Comparison of ENCODE assay signal across 13 cellular contexts in the genomic region with DNA sequence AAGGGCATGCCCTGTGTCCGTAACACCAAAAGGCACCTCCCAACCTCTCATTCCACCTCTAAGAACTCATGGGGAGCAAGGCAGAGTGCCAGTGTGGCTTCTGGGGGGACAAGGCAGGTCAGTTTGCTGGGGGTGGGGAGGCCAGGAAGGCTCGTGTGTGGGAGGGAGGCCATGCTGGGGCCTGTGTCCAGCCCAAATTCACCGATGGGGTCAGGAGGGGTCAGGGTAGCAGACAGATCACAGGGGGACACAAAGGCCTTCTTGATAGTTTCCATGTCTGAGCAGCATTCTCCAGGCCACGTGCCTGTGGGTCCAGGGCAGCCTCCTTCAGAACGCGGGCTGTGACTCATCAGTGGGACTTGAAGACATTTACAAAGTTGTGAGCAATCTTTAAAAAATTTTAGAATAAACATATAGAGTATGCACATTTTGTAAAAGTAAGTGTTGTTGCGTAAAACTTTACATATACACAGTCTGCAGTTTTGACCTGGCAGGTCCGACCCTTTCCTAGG. TPM values are rescaled to one million over a fixed set of nuclear protein-coding genes. Genes with fewer than 3 reads are reported as not detected.
DNase-seq lines count a peak whose midpoint lies in the region; ATAC-seq and TF ChIP-seq lines count a peak whose summit lies in the region.
"Had no signal": no experiment of that assay in that cellular context is flagged by ENCODE, and none has a peak within 500 bp of the region (broad histone marks: within the 10 kb centered on the region; RNA-seq: fewer than 3 reads in every experiment).

No MANE protein-coding gene starts in this region.

- CTCF ChIA-PET in activated CD8-positive, alpha-beta T cell treated with anti-CD3 and anti-CD28 coated beads, Interleukin-2, amount 10 ng/mL, durations not matched to agents 7 days and 5 days (lab: Charles Lee) = no interaction called here

- no peaks in the 10 kb centered on the region for H3K27me3 ChIP-seq in right atrium auricular region
- H3K27me3 ChIP-seq in heart right ventricle = peaks cover 0 to 16% (median 3%) of the 10 kb centered on the region in 7 donors

- 68% methylated on average over 8 of the region's 8 CpGs for WGBS in heart right ventricle, 2 donors

- H3K9me3 ChIP-seq in right atrium auricular region (no peaks in the 10 kb centered on the region), heart right ventricle (no peaks in the 10 kb centered on the region)

- H3K4me1 Mint-ChIP-seq in activated CD8-positive, alpha-beta T cell treated with anti-CD3 and anti-CD28 coated beads, Interleukin-2, amount 10 ng/mL, durations not matched to agents 7 days and 5 days (ENCODE audit: low read depth) = no peaks in the 10 kb centered on the region

- no peak overlapping the region for H3K4me3 Mint-ChIP-seq in activated CD8-positive, alpha-beta T cell treated with anti-CD3 and anti-CD28 coated beads, Interleukin-2, amount 10 ng/mL, durations not matched to agents 7 days and 5 days

- POLR2A ChIA-PET in activated CD8-positive, alpha-beta T cell treated with anti-CD3 and anti-CD28 coated beads, Interleukin-2, amount 10 ng/mL, durations not matched to agents 7 days and 5 days (lab: Charles Lee) = no interaction called here

- no peak overlapping the region for H3K27ac Mint-ChIP-seq in activated CD8-positive, alpha-beta T cell treated with anti-CD3 and anti-CD28 coated beads, Interleukin-2, amount 10 ng/mL, durations not matched to agents 7 days and 5 days

- DNase-seq in right atrium auricular region (ENCODE audit: low spot score) = peak; percentile 44
- no peak for DNase-seq in heart right ventricle
- peak; percentile 62 for DNase-seq in astrocyte of the cerebellum (ENCODE audit: low read depth)
- DNase-seq in islet precursor cell = peak; percentile 91
- DNase-seq in NCI-H2107 treated with DMSO at 0.1 percent for 48 hours (lab: John Stamatoyannopoulos, UW; ENCODE audit: unreplicated experiment) = no peak
- DNase-seq in COLO668 (lab: John Stamatoyannopoulos, UW; ENCODE audit: unreplicated experiment) = no peak
- DNase-seq in activated CD8-positive, alpha-beta T cell treated with anti-CD3 and anti-CD28 coated beads, Interleukin-2, amount 10 ng/mL, durations not matched to agents 7 days and 5 days = no peak
- DNase-seq: activated gamma-delta T cell treated with Interleukin-2 at 50 U/mL for 16 hours, AML-193, left cardiac atrium, NCI-H187, WERI-Rb-1 had no signal

- H3K27ac ChIP-seq in right atrium auricular region (no peak overlapping the region), heart right ventricle (no peak overlapping the region)
- H3K27ac ChIP-seq: WERI-Rb-1 had no signal

- no peaks in the 10 kb centered on the region for H3K36me3 ChIP-seq in right atrium auricular region
- H3K36me3 ChIP-seq in heart right ventricle = no peaks in the 10 kb centered on the region
- H3K36me3 ChIP-seq: WERI-Rb-1 had no signal

- no peaks in the 10 kb centered on the region for H3K27me3 Mint-ChIP-seq in activated CD8-positive, alpha-beta T cell treated with anti-CD3 and anti-CD28 coated beads, Interleukin-2, amount 10 ng/mL, durations not matched to agents 7 days and 5 days (ENCODE audit: low read depth)

- H3K4me3 ChIP-seq in right atrium auricular region (no peak overlapping the region), heart right ventricle (no peak overlapping the region), astrocyte of the cerebellum (ENCODE audit: low read depth, low read length) (no peak overlapping the region)

- H3K4me1 ChIP-seq in right atrium auricular region (no peaks in the 10 kb centered on the region), heart right ventricle (no peaks in the 10 kb centered on the region)

- no peaks in the 10 kb centered on the region for H3K36me3 Mint-ChIP-seq in activated CD8-positive, alpha-beta T cell treated with anti-CD3 and anti-CD28 coated beads, Interleukin-2, amount 10 ng/mL, durations not matched to agents 7 days and 5 days (ENCODE audit: low read depth)

- TF ChIP-seq CTCF in right atrium auricular region (IDR thresholded peaks at IDR 0.05) = no peak
- TF ChIP-seq CTCF in heart right ventricle (IDR thresholded peaks at IDR 0.05) = no peak
- no peak for TF ChIP-seq CTCF in astrocyte of the cerebellum (IDR thresholded peaks at IDR 0.05; ENCODE audit: low read depth, low read length, missing control alignments)

- intact Hi-C loops in heart right ventricle (cut with DNase I) = no loop called here

- H3K9me3 Mint-ChIP-seq in activated CD8-positive, alpha-beta T cell treated with anti-CD3 and anti-CD28 coated beads, Interleukin-2, amount 10 ng/mL, durations not matched to agents 7 days and 5 days (ENCODE audit: insufficient read depth) = no peaks in the 10 kb centered on the region

- no peak for ATAC-seq in heart right ventricle
- ATAC-seq in activated CD8-positive, alpha-beta T cell treated with anti-CD3 and anti-CD28 coated beads, Interleukin-2, amount 10 ng/mL, durations not matched to agents 7 days and 5 days = no peak
- ATAC-seq in HG02840 (IDR thresholded peaks at IDR 0.05; ENCODE audit: low FRiP score, unreplicated experiment) = no peak
- ATAC-seq: left cardiac atrium had no signal

- in situ Hi-C loops in astrocyte of the cerebellum (cut with HindIII; ENCODE audit: low sequenced_read_pairs) = loop anchor here (10.0 kb wide), 1 partner anchor 282 kb away; the partner anchor contains the start of gene ASIC2

RNA-seq across cellular contexts. Expression of gene SPACA3, which starts 20.9 kb away (rescaled TPM):
- total RNA-seq in right atrium auricular region = not detected
- total RNA-seq in heart right ventricle = not detected
- polyA plus RNA-seq in heart right ventricle = not detected
- total RNA-seq in activated CD8-positive, alpha-beta T cell treated with anti-CD3 and anti-CD28 coated beads, Interleukin-2, amount 10 ng/mL, durations not matched to agents 7 days and 5 days = not detected
- total RNA-seq: left cardiac atrium had no signal

Comparison
In these comparisons a context has a peak if more than half of its experiments do, and no peak if none do; other contexts are left out.
1. DNase-seq: peak in right atrium auricular region (single experiment), astrocyte of the cerebellum (single experiment) and islet precursor cell (single experiment); none in heart right ventricle (0 of 2), NCI-H2107 treated with DMSO at 0.1 percent for 48 hours (single experiment), COLO668 (single experiment) and activated CD8-positive, alpha-beta T cell treated with anti-CD3 and anti-CD28 coated beads, Interleukin-2, amount 10 ng/mL, durations not matched to agents 7 days and 5 days (single experiment).